ENCODE assay signal across 8 cellular contexts in genomic region chr9:131656356-131657030, GRCh38.
A peak's percentile ranks its signal among the peaks of the same experiment; 100 is the strongest.
DNase-seq lines count a peak whose midpoint lies in the region; ATAC-seq and TF ChIP-seq lines count a peak whose summit lies in the region.

No MANE protein-coding gene starts in this region.

- no peak for TF ChIP-seq CTCF in adrenal gland (IDR thresholded peaks at IDR 0.05)

- H3K4me3 Mint-ChIP-seq in stimulated activated memory B cell treated with anti-CD40 and anti-IgM and Interleukin-4, amounts not matched to agents 10 μg/mL and 1 μg/mL and 100 μg/mL, for 72 hours, result peak overlapping the region; percentile 72

- H3K4me3 ChIP-seq in adrenal gland, result no peak overlapping the region

- ATAC-seq in GM18505 (IDR thresholded peaks at IDR 0.05; ENCODE audit: unreplicated experiment) (peak; percentile 68), HG02870 (IDR thresholded peaks at IDR 0.05; ENCODE audit: unreplicated experiment) (peak; percentile 44), left lobe of liver (peak; percentile 18), SK-N-SH treated with all-trans-retinoic acid at 6 μM for 48 hours (no peak)
- peak; percentile 98 for ATAC-seq in stimulated activated memory B cell treated with anti-CD40 and anti-IgM and Interleukin-4, amounts not matched to agents 10 μg/mL and 1 μg/mL and 100 μg/mL, for 72 hours

- DNase-seq in SIG-M5 treated with dmso at 0.1 percent for 504 hours (lab: John Stamatoyannopoulos, UW; ENCODE audit: unreplicated experiment), result peak; percentile 99
- peak; percentile 58 to 90 (median 79) for DNase-seq in adrenal gland
- DNase-seq in left lobe of liver (ENCODE audit: low spot score), result peak; percentile 63
- no peak for DNase-seq in NK-92 (lab: John Stamatoyannopoulos, UW; ENCODE audit: unreplicated experiment)

- WGBS in adrenal gland, 4 donors, result 58 to 73% (median 65%) methylated on average over 9 of the region's 9 CpGs

- H3K36me3 ChIP-seq in adrenal gland (replicated peaks in 1 of 2), result no peaks in the 10 kb centered on the region

- H3K9me3 Mint-ChIP-seq in stimulated activated memory B cell treated with anti-CD40 and anti-IgM and Interleukin-4, amounts not matched to agents 10 μg/mL and 1 μg/mL and 100 μg/mL, for 72 hours, result no peaks in the 10 kb centered on the region

- peaks cover 39% of the 10 kb centered on the region for H3K36me3 Mint-ChIP-seq in stimulated activated memory B cell treated with anti-CD40 and anti-IgM and Interleukin-4, amounts not matched to agents 10 μg/mL and 1 μg/mL and 100 μg/mL, for 72 hours

- H3K27ac ChIP-seq in adrenal gland, result peak overlapping the region in 4 of 5 donors; percentile 54 to 84 (median 70)

- no peaks in the 10 kb centered on the region for H3K9me3 ChIP-seq in adrenal gland (replicated peaks in 1 of 3)

- no peaks in the 10 kb centered on the region for H3K27me3 ChIP-seq in adrenal gland

- peaks cover 88% of the 10 kb centered on the region for H3K4me1 Mint-ChIP-seq in stimulated activated memory B cell treated with anti-CD40 and anti-IgM and Interleukin-4, amounts not matched to agents 10 μg/mL and 1 μg/mL and 100 μg/mL, for 72 hours

- TF ChIP-seq POLR2A in GM18505 (IDR thresholded peaks at IDR 0.05; ENCODE audit: borderline replicate concordance, extremely low read depth, insufficient read depth, insufficient read length) (no peak), adrenal gland (IDR thresholded peaks at IDR 0.05) (no peak)

- intact Hi-C loops in adrenal gland (cut with DNase I), result no loop called here

- H3K4me1 ChIP-seq in adrenal gland (replicated peaks in 1 of 2), result peaks cover 23 to 42% of the 10 kb centered on the region in 2 donors

- peak overlapping the region; percentile 91 for H3K27ac Mint-ChIP-seq in stimulated activated memory B cell treated with anti-CD40 and anti-IgM and Interleukin-4, amounts not matched to agents 10 μg/mL and 1 μg/mL and 100 μg/mL, for 72 hours

- H3K27me3 Mint-ChIP-seq in stimulated activated memory B cell treated with anti-CD40 and anti-IgM and Interleukin-4, amounts not matched to agents 10 μg/mL and 1 μg/mL and 100 μg/mL, for 72 hours, result no peaks in the 10 kb centered on the region

TF ChIP-seq in SK-N-SH treated with all-trans-retinoic acid at 6 μM for 48 hours, 23 proteins besides CTCF, POLR2A, EP300 and RAD21:
- no peak for TF ChIP-seq CSRNP3 (CRISPR knock-in tag; IDR thresholded peaks at IDR 0.05)
- no peak for TF ChIP-seq TSHZ2 (CRISPR knock-in tag; IDR thresholded peaks at IDR 0.05)
- no peak for TF ChIP-seq ZNF565 (CRISPR knock-in tag; conservative IDR thresholded peaks at IDR 0.05; ENCODE audit: low read depth)
- TF ChIP-seq POU6F1 (CRISPR knock-in tag; IDR thresholded peaks at IDR 0.05; ENCODE audit: borderline replicate concordance, low read depth), result no peak
- TF ChIP-seq CSDC2 (CRISPR knock-in tag; IDR thresholded peaks at IDR 0.05), result no peak
